1 cellular context compared by ENCODE assay signal in the genomic region with DNA sequence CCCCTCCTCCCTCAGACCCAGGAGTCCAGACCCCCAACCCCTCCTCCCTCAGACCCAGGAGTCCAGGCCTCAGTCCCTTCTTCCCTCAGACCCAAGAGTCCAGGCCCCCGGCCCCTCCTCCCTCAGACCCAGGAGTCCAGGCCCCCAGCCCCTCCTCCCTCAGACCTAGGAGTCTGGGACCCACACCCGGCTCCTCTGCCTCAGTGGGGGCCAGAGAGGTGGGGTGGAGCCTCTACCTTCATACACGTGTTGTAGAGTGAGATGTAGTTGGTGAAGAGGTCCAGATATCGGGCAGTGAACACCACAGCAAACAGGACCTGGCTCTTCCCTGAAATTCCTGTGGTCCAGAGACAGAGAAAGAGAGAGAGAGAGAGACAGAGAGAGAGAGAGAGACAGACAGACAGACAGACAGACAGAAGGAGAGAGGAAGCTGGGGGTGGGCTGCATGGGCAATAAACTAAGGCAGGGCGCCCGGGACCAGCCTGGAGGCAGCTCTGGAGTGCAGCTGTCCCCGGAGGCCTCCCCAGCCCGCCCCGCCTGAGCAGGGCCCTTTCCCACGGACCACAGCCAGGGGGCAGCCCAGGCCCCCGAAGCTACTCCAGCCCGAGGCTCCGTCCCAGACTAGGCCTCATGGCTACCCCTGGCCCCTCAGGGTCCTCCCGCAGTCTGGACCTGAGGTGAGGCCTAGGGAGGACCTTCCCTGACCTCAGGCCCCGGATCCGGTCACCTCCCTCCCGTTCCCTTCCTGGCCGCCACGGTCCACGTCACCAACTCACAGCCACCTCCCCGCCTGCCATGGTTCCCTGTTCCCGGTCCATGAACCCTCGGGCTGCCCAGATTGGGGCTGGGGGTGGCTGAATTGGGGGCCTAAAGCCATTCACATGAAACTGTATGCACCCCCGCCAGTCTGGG.
TF ChIP-seq lines count a peak whose summit lies in the region.

No MANE protein-coding gene starts in this region.

TF ChIP-seq in PFSK-1, 5 proteins besides CTCF, POLR2A, EP300 and RAD21 (continued from another document):
- TF ChIP-seq, protein P1, sequence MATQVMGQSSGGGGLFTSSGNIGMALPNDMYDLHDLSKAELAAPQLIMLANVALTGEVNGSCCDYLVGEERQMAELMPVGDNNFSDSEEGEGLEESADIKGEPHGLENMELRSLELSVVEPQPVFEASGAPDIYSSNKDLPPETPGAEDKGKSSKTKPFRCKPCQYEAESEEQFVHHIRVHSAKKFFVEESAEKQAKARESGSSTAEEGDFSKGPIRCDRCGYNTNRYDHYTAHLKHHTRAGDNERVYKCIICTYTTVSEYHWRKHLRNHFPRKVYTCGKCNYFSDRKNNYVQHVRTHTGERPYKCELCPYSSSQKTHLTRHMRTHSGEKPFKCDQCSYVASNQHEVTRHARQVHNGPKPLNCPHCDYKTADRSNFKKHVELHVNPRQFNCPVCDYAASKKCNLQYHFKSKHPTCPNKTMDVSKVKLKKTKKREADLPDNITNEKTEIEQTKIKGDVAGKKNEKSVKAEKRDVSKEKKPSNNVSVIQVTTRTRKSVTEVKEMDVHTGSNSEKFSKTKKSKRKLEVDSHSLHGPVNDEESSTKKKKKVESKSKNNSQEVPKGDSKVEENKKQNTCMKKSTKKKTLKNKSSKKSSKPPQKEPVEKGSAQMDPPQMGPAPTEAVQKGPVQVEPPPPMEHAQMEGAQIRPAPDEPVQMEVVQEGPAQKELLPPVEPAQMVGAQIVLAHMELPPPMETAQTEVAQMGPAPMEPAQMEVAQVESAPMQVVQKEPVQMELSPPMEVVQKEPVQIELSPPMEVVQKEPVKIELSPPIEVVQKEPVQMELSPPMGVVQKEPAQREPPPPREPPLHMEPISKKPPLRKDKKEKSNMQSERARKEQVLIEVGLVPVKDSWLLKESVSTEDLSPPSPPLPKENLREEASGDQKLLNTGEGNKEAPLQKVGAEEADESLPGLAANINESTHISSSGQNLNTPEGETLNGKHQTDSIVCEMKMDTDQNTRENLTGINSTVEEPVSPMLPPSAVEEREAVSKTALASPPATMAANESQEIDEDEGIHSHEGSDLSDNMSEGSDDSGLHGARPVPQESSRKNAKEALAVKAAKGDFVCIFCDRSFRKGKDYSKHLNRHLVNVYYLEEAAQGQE (IDR thresholded peaks at IDR 0.05; ENCODE audit: insufficient read depth in 1 of 2, low read depth in 2 of 2, low read length in 2 of 2) = 0 out of 4 replicates have a peak, but pooled peaks of 1 of the 2 experiments have one; percentile 8
- TF ChIP-seq SIN3A (IDR thresholded peaks at IDR 0.05; ENCODE audit: borderline replicate concordance, insufficient read depth, low read length) = no peak
- TF ChIP-seq POLR2AphosphoS5 (IDR thresholded peaks at IDR 0.05; ENCODE audit: low read depth, low read length) = no peak
